In the genomic region with DNA sequence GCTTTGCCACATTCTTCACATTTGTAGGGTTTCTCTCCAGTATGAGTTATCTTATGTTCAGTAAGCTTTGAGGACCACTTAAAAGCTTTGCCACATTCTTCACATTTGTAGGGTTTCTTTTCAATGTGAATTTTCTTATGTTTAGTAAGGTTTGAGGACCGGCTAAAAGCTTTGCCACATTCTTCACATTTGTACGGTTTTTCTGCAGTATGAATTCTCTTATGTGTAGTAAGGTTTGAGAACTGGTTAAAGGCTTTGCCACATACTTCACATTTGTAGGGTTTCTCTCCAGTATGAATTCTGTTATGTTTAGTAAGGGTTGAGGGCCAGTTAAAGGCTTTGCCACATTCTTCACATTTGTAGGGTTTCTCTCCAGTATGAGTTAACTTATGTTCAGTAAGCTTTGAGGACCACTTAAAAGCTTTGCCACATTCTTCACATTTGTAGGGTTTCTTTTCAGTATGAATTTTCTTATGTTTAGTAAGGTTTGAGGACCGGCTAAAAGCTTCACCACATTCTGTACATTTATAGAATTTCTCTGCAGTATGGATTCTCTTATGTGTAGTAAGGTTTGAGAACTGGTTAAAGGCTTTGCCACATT, we compare ENCODE assay signal across 2 cellular contexts.
TF ChIP-seq lines count a peak whose summit lies in the region.

No MANE protein-coding gene starts in this region.

TF ChIP-seq in HEK293, 187 proteins besides CTCF, POLR2A, EP300 and RAD21:
- TF ChIP-seq SETDB1 (IDR thresholded peaks at IDR 0.05; ENCODE audit: insufficient read length, low read length) = peak; percentile 89
TF ChIP-seq in HEK293: peak in this region for 1; not testable (repeated sequence) for 186.

TF ChIP-seq in H1, 55 proteins besides CTCF, POLR2A, EP300 and RAD21:
- TF ChIP-seq ZNF274 (IDR thresholded peaks at IDR 0.05; ENCODE audit: borderline replicate concordance, extremely low read depth, low read length) = peak; percentile 88
